1 cellular context compared by ENCODE assay signal in genomic region chr11:110376711-110377324, GRCh38.
TF ChIP-seq lines count a peak whose summit lies in the region.

No MANE protein-coding gene starts in this region.

TF ChIP-seq in GM12878, 131 proteins besides CTCF, POLR2A, EP300 and RAD21 (continued from another document and continues in another):
- TF ChIP-seq, protein P1, sequence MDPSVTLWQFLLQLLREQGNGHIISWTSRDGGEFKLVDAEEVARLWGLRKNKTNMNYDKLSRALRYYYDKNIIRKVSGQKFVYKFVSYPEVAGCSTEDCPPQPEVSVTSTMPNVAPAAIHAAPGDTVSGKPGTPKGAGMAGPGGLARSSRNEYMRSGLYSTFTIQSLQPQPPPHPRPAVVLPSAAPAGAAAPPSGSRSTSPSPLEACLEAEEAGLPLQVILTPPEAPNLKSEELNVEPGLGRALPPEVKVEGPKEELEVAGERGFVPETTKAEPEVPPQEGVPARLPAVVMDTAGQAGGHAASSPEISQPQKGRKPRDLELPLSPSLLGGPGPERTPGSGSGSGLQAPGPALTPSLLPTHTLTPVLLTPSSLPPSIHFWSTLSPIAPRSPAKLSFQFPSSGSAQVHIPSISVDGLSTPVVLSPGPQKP (IDR thresholded peaks at IDR 0.05; ENCODE audit: low read depth, low read length) = no peak
- TF ChIP-seq RBBP5 (conservative IDR thresholded peaks at IDR 0.05) = no peak
- TF ChIP-seq ZSCAN29 (IDR thresholded peaks at IDR 0.05) = no peak
- TF ChIP-seq, protein P2, sequence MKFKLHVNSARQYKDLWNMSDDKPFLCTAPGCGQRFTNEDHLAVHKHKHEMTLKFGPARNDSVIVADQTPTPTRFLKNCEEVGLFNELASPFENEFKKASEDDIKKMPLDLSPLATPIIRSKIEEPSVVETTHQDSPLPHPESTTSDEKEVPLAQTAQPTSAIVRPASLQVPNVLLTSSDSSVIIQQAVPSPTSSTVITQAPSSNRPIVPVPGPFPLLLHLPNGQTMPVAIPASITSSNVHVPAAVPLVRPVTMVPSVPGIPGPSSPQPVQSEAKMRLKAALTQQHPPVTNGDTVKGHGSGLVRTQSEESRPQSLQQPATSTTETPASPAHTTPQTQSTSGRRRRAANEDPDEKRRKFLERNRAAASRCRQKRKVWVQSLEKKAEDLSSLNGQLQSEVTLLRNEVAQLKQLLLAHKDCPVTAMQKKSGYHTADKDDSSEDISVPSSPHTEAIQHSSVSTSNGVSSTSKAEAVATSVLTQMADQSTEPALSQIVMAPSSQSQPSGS (IDR thresholded peaks at IDR 0.05; ENCODE audit: low read length) = no peak; the same call in 1 of the 2 replicates
- TF ChIP-seq CHD2 (IDR thresholded peaks at IDR 0.05; ENCODE audit: borderline replicate concordance, low read depth, low read length) = no peak
- TF ChIP-seq E2F4 (IDR thresholded peaks at IDR 0.05; ENCODE audit: low read depth, low read length) = no peak
- TF ChIP-seq JUNB (IDR thresholded peaks at IDR 0.05) = no peak
- TF ChIP-seq NRF1 (conservative IDR thresholded peaks at IDR 0.05; ENCODE audit: low read depth, low read length) = no peak
- TF ChIP-seq IKZF2 (IDR thresholded peaks at IDR 0.05) = no peak
- no peak for TF ChIP-seq TCF7 (IDR thresholded peaks at IDR 0.05; ENCODE audit: borderline replicate concordance)
- no peak for TF ChIP-seq CBFB (IDR thresholded peaks at IDR 0.05; ENCODE audit: low read depth)
- peak; percentile 24 for TF ChIP-seq MEF2B (IDR thresholded peaks at IDR 0.05; ENCODE audit: partially characterized antibody, poor library complexity, severe bottlenecking)
- TF ChIP-seq, protein P3, sequence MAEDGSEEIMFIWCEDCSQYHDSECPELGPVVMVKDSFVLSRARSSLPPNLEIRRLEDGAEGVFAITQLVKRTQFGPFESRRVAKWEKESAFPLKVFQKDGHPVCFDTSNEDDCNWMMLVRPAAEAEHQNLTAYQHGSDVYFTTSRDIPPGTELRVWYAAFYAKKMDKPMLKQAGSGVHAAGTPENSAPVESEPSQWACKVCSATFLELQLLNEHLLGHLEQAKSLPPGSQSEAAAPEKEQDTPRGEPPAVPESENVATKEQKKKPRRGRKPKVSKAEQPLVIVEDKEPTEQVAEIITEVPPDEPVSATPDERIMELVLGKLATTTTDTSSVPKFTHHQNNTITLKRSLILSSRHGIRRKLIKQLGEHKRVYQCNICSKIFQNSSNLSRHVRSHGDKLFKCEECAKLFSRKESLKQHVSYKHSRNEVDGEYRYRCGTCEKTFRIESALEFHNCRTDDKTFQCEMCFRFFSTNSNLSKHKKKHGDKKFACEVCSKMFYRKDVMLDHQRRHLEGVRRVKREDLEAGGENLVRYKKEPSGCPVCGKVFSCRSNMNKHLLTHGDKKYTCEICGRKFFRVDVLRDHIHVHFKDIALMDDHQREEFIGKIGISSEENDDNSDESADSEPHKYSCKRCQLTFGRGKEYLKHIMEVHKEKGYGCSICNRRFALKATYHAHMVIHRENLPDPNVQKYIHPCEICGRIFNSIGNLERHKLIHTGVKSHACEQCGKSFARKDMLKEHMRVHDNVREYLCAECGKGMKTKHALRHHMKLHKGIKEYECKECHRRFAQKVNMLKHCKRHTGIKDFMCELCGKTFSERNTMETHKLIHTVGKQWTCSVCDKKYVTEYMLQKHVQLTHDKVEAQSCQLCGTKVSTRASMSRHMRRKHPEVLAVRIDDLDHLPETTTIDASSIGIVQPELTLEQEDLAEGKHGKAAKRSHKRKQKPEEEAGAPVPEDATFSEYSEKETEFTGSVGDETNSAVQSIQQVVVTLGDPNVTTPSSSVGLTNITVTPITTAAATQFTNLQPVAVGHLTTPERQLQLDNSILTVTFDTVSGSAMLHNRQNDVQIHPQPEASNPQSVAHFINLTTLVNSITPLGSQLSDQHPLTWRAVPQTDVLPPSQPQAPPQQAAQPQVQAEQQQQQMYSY (CRISPR knock-in tag; IDR thresholded peaks at IDR 0.05) = no peak
- peak; percentile 34; the same call in 1 of the 2 replicates for TF ChIP-seq FOXM1 (IDR thresholded peaks at IDR 0.05; ENCODE audit: low read depth, low read length)
- peak; percentile 90 for TF ChIP-seq SMC3 (IDR thresholded peaks at IDR 0.05; ENCODE audit: borderline replicate concordance, low read length)
- peak; percentile 48 for TF ChIP-seq IKZF1 (conservative IDR thresholded peaks at IDR 0.05)
- no peak for TF ChIP-seq PAX5 (IDR thresholded peaks at IDR 0.05; ENCODE audit: borderline replicate concordance, low read depth, low read length)
- no peak for TF ChIP-seq MTA2 (IDR thresholded peaks at IDR 0.05; ENCODE audit: low read depth)
- no peak for TF ChIP-seq HCFC1 (IDR thresholded peaks at IDR 0.05; ENCODE audit: low read length)
- TF ChIP-seq BACH1 (IDR thresholded peaks at IDR 0.05; ENCODE audit: borderline replicate concordance) = no peak
- TF ChIP-seq CBX3 (IDR thresholded peaks at IDR 0.05; ENCODE audit: borderline replicate concordance, low read depth) = no peak
- TF ChIP-seq ATF3 (IDR thresholded peaks at IDR 0.05; ENCODE audit: borderline replicate concordance, extremely low read depth, low read depth, low read length) = no peak
- no peak for TF ChIP-seq TARDBP (IDR thresholded peaks at IDR 0.05; ENCODE audit: borderline replicate concordance)
- no peak for TF ChIP-seq LARP7 (IDR thresholded peaks at IDR 0.05)
- TF ChIP-seq ZBTB33 (IDR thresholded peaks at IDR 0.05) = no peak
- no peak for TF ChIP-seq SUZ12 (IDR thresholded peaks at IDR 0.05; ENCODE audit: unreplicated experiment)
- no peak for TF ChIP-seq MAX (IDR thresholded peaks at IDR 0.05; ENCODE audit: low read depth, low read length)
- no peak for TF ChIP-seq ZNF384 (IDR thresholded peaks at IDR 0.05; ENCODE audit: borderline replicate concordance, low read depth, low read length)
- no peak for TF ChIP-seq RFX5 (IDR thresholded peaks at IDR 0.05; ENCODE audit: low read depth, low read length)
- no peak for TF ChIP-seq HSF1 (IDR thresholded peaks at IDR 0.05; ENCODE audit: low read depth, low read length)
- peak; percentile 31; the same call in 1 of the 2 replicates for TF ChIP-seq PKNOX1 (IDR thresholded peaks at IDR 0.05)
- TF ChIP-seq CBX5 (IDR thresholded peaks at IDR 0.05; ENCODE audit: low read depth) = no peak
- TF ChIP-seq ASH2L (IDR thresholded peaks at IDR 0.05; ENCODE audit: borderline replicate concordance, low read depth) = no peak
- no peak for TF ChIP-seq KDM1A (IDR thresholded peaks at IDR 0.05; ENCODE audit: borderline replicate concordance)
- no peak for TF ChIP-seq RCOR1 (conservative IDR thresholded peaks at IDR 0.05; ENCODE audit: low read depth, low read length)
- TF ChIP-seq NFYA (IDR thresholded peaks at IDR 0.05; ENCODE audit: borderline replicate concordance, low read depth, low read length) = no peak
- no peak for TF ChIP-seq IRF4 (IDR thresholded peaks at IDR 0.05; ENCODE audit: low read depth, low read length)
- TF ChIP-seq BCL3 (IDR thresholded peaks at IDR 0.05; ENCODE audit: borderline replicate concordance, insufficient read depth, low read depth, low read length, poor library complexity, severe bottlenecking) = no peak
- no peak for TF ChIP-seq ESRRA (IDR thresholded peaks at IDR 0.05; ENCODE audit: low read length)
- no peak for TF ChIP-seq TBL1XR1 (IDR thresholded peaks at IDR 0.05; ENCODE audit: low read depth, low read length)
- no peak for TF ChIP-seq GABPA (IDR thresholded peaks at IDR 0.05; ENCODE audit: low read depth)
- TF ChIP-seq CEBPB (IDR thresholded peaks at IDR 0.05; ENCODE audit: borderline replicate concordance in 1 of 2, low read depth in 2 of 2, low read length in 2 of 2) = no peak
- TF ChIP-seq RELA (IDR thresholded peaks at IDR 0.05; ENCODE audit: borderline replicate concordance, partially characterized antibody) = no peak
- TF ChIP-seq, protein P4, sequence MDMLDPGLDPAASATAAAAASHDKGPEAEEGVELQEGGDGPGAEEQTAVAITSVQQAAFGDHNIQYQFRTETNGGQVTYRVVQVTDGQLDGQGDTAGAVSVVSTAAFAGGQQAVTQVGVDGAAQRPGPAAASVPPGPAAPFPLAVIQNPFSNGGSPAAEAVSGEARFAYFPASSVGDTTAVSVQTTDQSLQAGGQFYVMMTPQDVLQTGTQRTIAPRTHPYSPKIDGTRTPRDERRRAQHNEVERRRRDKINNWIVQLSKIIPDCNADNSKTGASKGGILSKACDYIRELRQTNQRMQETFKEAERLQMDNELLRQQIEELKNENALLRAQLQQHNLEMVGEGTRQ (IDR thresholded peaks at IDR 0.05; ENCODE audit: borderline replicate concordance, low read depth, low read length) = no peak
- no peak for TF ChIP-seq SP1 (IDR thresholded peaks at IDR 0.05; ENCODE audit: low read depth, low read length)
- TF ChIP-seq PBX3 (IDR thresholded peaks at IDR 0.05; ENCODE audit: insufficient replicate concordance, low read depth, low read length) = no peak
- TF ChIP-seq, protein P5, sequence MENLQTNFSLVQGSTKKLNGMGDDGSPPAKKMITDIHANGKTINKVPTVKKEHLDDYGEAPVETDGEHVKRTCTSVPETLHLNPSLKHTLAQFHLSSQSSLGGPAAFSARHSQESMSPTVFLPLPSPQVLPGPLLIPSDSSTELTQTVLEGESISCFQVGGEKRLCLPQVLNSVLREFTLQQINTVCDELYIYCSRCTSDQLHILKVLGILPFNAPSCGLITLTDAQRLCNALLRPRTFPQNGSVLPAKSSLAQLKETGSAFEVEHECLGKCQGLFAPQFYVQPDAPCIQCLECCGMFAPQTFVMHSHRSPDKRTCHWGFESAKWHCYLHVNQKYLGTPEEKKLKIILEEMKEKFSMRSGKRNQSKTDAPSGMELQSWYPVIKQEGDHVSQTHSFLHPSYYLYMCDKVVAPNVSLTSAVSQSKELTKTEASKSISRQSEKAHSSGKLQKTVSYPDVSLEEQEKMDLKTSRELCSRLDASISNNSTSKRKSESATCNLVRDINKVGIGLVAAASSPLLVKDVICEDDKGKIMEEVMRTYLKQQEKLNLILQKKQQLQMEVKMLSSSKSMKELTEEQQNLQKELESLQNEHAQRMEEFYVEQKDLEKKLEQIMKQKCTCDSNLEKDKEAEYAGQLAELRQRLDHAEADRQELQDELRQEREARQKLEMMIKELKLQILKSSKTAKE (IDR thresholded peaks at IDR 0.05; ENCODE audit: low read depth, poor library complexity, severe bottlenecking) = peak; percentile 52
